Comparison of ENCODE assay signal across 8 cellular contexts in the genomic region with DNA sequence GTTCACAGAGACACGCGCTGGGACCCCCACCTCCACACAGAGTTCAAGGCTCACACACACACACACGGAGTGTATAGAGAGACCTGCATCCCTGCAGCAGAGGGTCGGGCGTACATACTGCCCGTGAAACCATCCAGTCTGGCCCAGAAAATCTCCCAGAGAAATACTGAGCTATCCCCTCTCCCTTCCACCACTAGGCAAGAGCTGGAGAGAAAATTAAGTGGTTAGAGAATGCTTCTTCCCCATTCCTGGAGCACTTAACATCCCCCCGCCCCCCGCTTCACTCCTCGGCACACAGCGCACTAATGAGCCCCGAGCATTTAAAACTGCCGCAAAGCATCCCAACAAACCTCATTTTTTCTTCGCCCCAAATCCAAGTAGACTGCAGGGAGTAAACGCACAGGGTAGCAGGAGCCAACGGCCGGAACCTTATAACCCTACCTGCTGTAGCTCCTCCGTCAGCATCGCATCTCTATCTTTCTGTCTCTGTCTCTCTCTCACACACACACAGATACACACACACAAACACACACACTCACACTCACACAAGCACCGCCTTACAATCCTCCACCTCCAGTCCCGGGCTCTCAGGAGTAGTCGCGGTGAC. TPM values are rescaled to one million over a fixed set of nuclear protein-coding genes. Genes with fewer than 3 reads are reported as not detected.
DNase-seq lines count a peak whose midpoint lies in the region; ATAC-seq and TF ChIP-seq lines count a peak whose summit lies in the region.

No MANE protein-coding gene starts in this region.

- peak overlapping the region; percentile 73 for H3K4me2 ChIP-seq in mammary epithelial cell (ENCODE audit: insufficient read depth, low read depth, low read length)

- H3K4me3 ChIP-seq in GM12875 (ENCODE audit: low read depth, low read length) (peak overlapping the region; percentile 85), mammary epithelial cell (replicated peaks in 1 of 3; ENCODE audit: insufficient read depth in 1 of 3, low read depth in 2 of 3, low read length in 3 of 3) (peak overlapping the region; percentile 63 to 85 (median 80)), suprapubic skin (peak overlapping the region; percentile 82)

- peak overlapping the region; percentile 99 for H3K9ac ChIP-seq in mammary epithelial cell (ENCODE audit: insufficient read depth, low read length)

- H3K27me3 ChIP-seq in mammary epithelial cell (ENCODE audit: insufficient read depth, low read length) (no peaks in the 10 kb centered on the region), suprapubic skin (no peaks in the 10 kb centered on the region)

- in situ Hi-C loops in mammary epithelial cell (cut with MboI; ENCODE audit: low sequenced_read_pairs in 2 of 2): loop anchor here (5.0 to 25.0 kb wide), 6 partner anchors 101 to 716 kb away; no protein-coding TSS in a partner anchor

- dilution Hi-C loops in mammary epithelial cell (cut with HindIII; ENCODE audit: low sequenced_read_pairs): no loop called here

- no peaks in the 10 kb centered on the region for H3K9me3 ChIP-seq in mammary epithelial cell (replicated peaks; ENCODE audit: insufficient read depth, low read length)
- H3K9me3 ChIP-seq in suprapubic skin: no peaks in the 10 kb centered on the region

- CTCF ChIA-PET in mammary epithelial cell (lab: Charles Lee; ENCODE audit: low non-redundant PET): interaction anchor here (0.5 to 1.3 kb wide), 6 partner anchors 33 to 651 kb away, joined by 3 to 9 read pairs (median 4); no protein-coding TSS in a partner anchor

- intact Hi-C loops in mammary epithelial cell (cut with micrococcal nuclease): loop anchor here (5.0 to 10.0 kb wide), 2 partner anchors 216 to 477 kb away; no protein-coding TSS in a partner anchor

- TF ChIP-seq EP300 in suprapubic skin (IDR thresholded peaks at IDR 0.05): no peak

- no peak for TF ChIP-seq POLR2A in suprapubic skin (IDR thresholded peaks at IDR 0.05)

- H3K27ac ChIP-seq in mammary epithelial cell (ENCODE audit: insufficient read depth, low read depth, low read length) (peak overlapping the region; percentile 96), suprapubic skin (peak overlapping the region; percentile 94)

- peaks cover 60% of the 10 kb centered on the region for H3K79me2 ChIP-seq in mammary epithelial cell (ENCODE audit: insufficient read depth, low read length)

- H4K20me1 ChIP-seq in mammary epithelial cell (ENCODE audit: insufficient read depth, low read length): no peaks in the 10 kb centered on the region

- H3K36me3 ChIP-seq in mammary epithelial cell (ENCODE audit: insufficient read depth, low read length) (peaks cover 23% of the 10 kb centered on the region), suprapubic skin (peaks cover 3% of the 10 kb centered on the region)

- TSS peak; percentile 68 for BruUV-seq in mammary epithelial cell (replicated peaks; lab: Mats Ljungman, UMichigan)

- peaks cover 38% of the 10 kb centered on the region for H3K4me1 ChIP-seq in mammary epithelial cell (ENCODE audit: insufficient read depth, low read length)
- H3K4me1 ChIP-seq in suprapubic skin: peaks cover 40% of the 10 kb centered on the region

- DNase-seq in AML-193 (lab: John Stamatoyannopoulos, UW): peak; percentile 40 to 46
- DNase-seq in NCI-H69 (lab: John Stamatoyannopoulos, UW): peak; percentile 81
- DNase-seq in mammary epithelial cell: no peak
- DNase-seq in left kidney (ENCODE audit: low read depth, low spot score): peak; percentile 77
- DNase-seq in suprapubic skin (ENCODE audit: low spot score in 2 of 2): peak in 1 of 2 donors; percentile 68

- TF ChIP-seq CTCF in GM12875 (IDR thresholded peaks at IDR 0.05; ENCODE audit: borderline replicate concordance, insufficient read depth, low read depth, low read length) (no peak), mammary epithelial cell (conservative IDR thresholded peaks at IDR 0.05 in 1 of 2, IDR thresholded peaks at IDR 0.05 in 1 of 2; ENCODE audit: extremely low read depth in 1 of 2, insufficient read depth in 1 of 2, low read depth in 1 of 2, low read length in 2 of 2) (no peak), suprapubic skin (IDR thresholded peaks at IDR 0.05) (no peak)

- ATAC-seq in HG03439 (IDR thresholded peaks at IDR 0.05; ENCODE audit: unreplicated experiment) (no peak), GM18519 (IDR thresholded peaks at IDR 0.05; ENCODE audit: low FRiP score, unreplicated experiment) (no peak)

- 3% methylated on average over 20 of the region's 22 CpGs for WGBS in mammary epithelial cell (ENCODE audit: low coverage, missing lambda C conversion rate)
- WGBS in suprapubic skin: 0% methylated on average over 19 of the region's 22 CpGs

- H2AFZ ChIP-seq in mammary epithelial cell (ENCODE audit: low read depth, low read length): peak overlapping the region; percentile 8

RNA-seq across cellular contexts. Expression of gene DUSP10, which starts 0.4 kb away (rescaled TPM):
- total RNA-seq in mammary epithelial cell (100 to 1,000 TPM in 1 of 2 donors, 10 to 100 TPM in 1; 35.4 to 118 TPM), suprapubic skin (10 to 100 TPM in 3 of 4 donors, 1 to 10 TPM in 1; 9.5 to 18.6 (median 15.3) TPM)
- 64.8 TPM for polyA plus RNA-seq in mammary epithelial cell
- 62.0 TPM for polyA minus RNA-seq in mammary epithelial cell
